Comparison of ENCODE assay signal across 24 cellular contexts in genomic region chr5:87418506-87418905, GRCh38. TPM values are rescaled to one million over a fixed set of nuclear protein-coding genes. Genes with fewer than 3 reads are reported as not detected.
DNase-seq lines count a peak whose midpoint lies in the region; ATAC-seq, FAIRE-seq and TF ChIP-seq lines count a peak whose summit lies in the region.
"Had no signal": no experiment of that assay in that cellular context is flagged by ENCODE, and none has a peak within 500 bp of the region (broad histone marks: within the 10 kb centered on the region; RNA-seq: fewer than 3 reads in every experiment).

No MANE protein-coding gene starts in this region.

- H3K9me3 ChIP-seq in PC-3 (ENCODE audit: low read length), result no peaks in the 10 kb centered on the region
- no peaks in the 10 kb centered on the region for H3K9me3 ChIP-seq in colonic mucosa
- H3K9me3 ChIP-seq: BE2C, BLaER1 had no signal

- H3K4me2 ChIP-seq in PC-3 (ENCODE audit: low read length), result peak overlapping the region; percentile 28
- H3K4me2 ChIP-seq: BLaER1 had no signal

- no peaks in the 10 kb centered on the region for H3K79me2 ChIP-seq in PC-3 (ENCODE audit: low read length)

- TF ChIP-seq CTCF in PC-3 (conservative IDR thresholded peaks at IDR 0.05; ENCODE audit: low read depth, low read length) (no peak), bronchial epithelial cell (IDR thresholded peaks at IDR 0.05; ENCODE audit: insufficient read depth, low read length, severe bottlenecking) (no peak), colonic mucosa (IDR thresholded peaks at IDR 0.05) (no peak)

- BruUV-seq in PC-3 (replicated peaks; lab: Mats Ljungman, UMichigan), result no TSS peak

- H2AFZ ChIP-seq in PC-3 (ENCODE audit: low read length), result peak overlapping the region; percentile 49

- no peaks in the 10 kb centered on the region for H3K9me2 ChIP-seq in PC-3 (replicated peaks; ENCODE audit: low read length)

- H3K36me3 ChIP-seq in PC-3 (ENCODE audit: low read depth, low read length) (no peaks in the 10 kb centered on the region), bronchial epithelial cell (ENCODE audit: control insufficient read depth, insufficient read depth, low read length) (no peaks in the 10 kb centered on the region), colonic mucosa (no peaks in the 10 kb centered on the region)
- H3K36me3 ChIP-seq: BE2C, BLaER1 had no signal

- FAIRE-seq in bronchial epithelial cell (lab: Jason Lieb, UNC), result no peak
- peak; percentile 17 for FAIRE-seq in frontal cortex (lab: Jason Lieb, UNC)
- FAIRE-seq: A204.1, GM12878, GM12892, GM18507 had no signal

- CTCF ChIA-PET in PC-3 (lab: Charles Lee), result no interaction called here

- ATAC-seq in PC-3, result peak; percentile 82
- ATAC-seq: GM12878 had no signal

- H3K4me3 ChIP-seq in PC-3 (ENCODE audit: low read length) (no peak overlapping the region), bronchial epithelial cell (ENCODE audit: low read depth, low read length) (no peak overlapping the region), colonic mucosa (no peak overlapping the region)
- H3K4me3 ChIP-seq: BLaER1, GM12878 had no signal

- POLR2A ChIA-PET in PC-3 (lab: Charles Lee; ENCODE audit: unreplicated experiment), result no interaction called here

- H4K20me1 ChIP-seq in PC-3 (ENCODE audit: low read length), result no peaks in the 10 kb centered on the region
- H4K20me1 ChIP-seq: BLaER1 had no signal

- H3K4me1 ChIP-seq in PC-3 (ENCODE audit: insufficient read depth, low read length), result peaks cover 13% of the 10 kb centered on the region
- no peaks in the 10 kb centered on the region for H3K4me1 ChIP-seq in colonic mucosa
- H3K4me1 ChIP-seq: BE2C, BLaER1 had no signal

- no peaks in the 10 kb centered on the region for H3K27me3 ChIP-seq in PC-3 (ENCODE audit: low read length)
- no peaks in the 10 kb centered on the region for H3K27me3 ChIP-seq in bronchial epithelial cell (ENCODE audit: control insufficient read depth, insufficient read depth, low read length)
- H3K27me3 ChIP-seq in colonic mucosa, result no peaks in the 10 kb centered on the region
- H3K27me3 ChIP-seq: BE2C, BLaER1 had no signal

- H3K27ac ChIP-seq in PC-3 (ENCODE audit: low read length) (peak overlapping the region; percentile 63), colonic mucosa (no peak overlapping the region)
- H3K27ac ChIP-seq: BLaER1 had no signal

- DNase-seq in PC-3 (peak; percentile 80), bronchial epithelial cell (ENCODE audit: low read depth) (peak; percentile 85), frontal cortex (ENCODE audit: low spot score in 2 of 2) (no peak), colonic mucosa (no peak)
- DNase-seq in activated CD4-positive, CD25-positive, alpha-beta regulatory T cell treated with anti-CD3 and anti-CD28 coated beads, Interleukin-2, amount 50 U/mL, for 72 hours, result no peak
- DNase-seq: 8988T; ACHN; BE2C; C1 segment of cervical spinal cord; CD4-positive, alpha-beta memory T cell; CD4-positive, CD25-positive, alpha-beta regulatory T cell; CD8-positive, alpha-beta memory T cell; COR-L47; DMS 273 treated with DMSO at 0.1 percent for 48 hours; DMS153; DMS79; DND-41; EL; GDM1 had no signal

- intact Hi-C loops in PC-3 (cut with micrococcal nuclease), result loop anchor here (10.0 kb wide), 1 partner anchor 346 kb away; no protein-coding TSS in a partner anchor
- intact Hi-C loops in colonic mucosa (cut with DNase I), result no loop called here

- H3K9ac ChIP-seq in PC-3 (ENCODE audit: low read length) (peak overlapping the region; percentile 7; the same call in 1 of the 2 replicates), colonic mucosa (ENCODE audit: low read depth in 2 of 2, low read length in 2 of 2) (no peak overlapping the region)
- H3K9ac ChIP-seq: BLaER1 had no signal

- H3F3A ChIP-seq in PC-3 (ENCODE audit: low read length, unreplicated experiment), result no peaks in the 10 kb centered on the region

RNA-seq across cellular contexts. Expression of gene CCNH, which starts 5.8 kb away (rescaled TPM):
- total RNA-seq in PC-3 (2014; rRNA removed), result 77.6 and 121 TPM in 2 replicates
- total RNA-seq in bronchial epithelial cell, result 73.2 and 103 TPM in 2 replicates
- 118 TPM for total RNA-seq in frontal cortex
- total RNA-seq in colonic mucosa, result 10 to 100 TPM; 36.3 to 41.1 TPM

Comparison
In these comparisons a context has a peak if more than half of its experiments do, and no peak if none do; other contexts are left out.
1. DNase-seq: peak in PC-3 (single experiment) and bronchial epithelial cell (single experiment); none in frontal cortex (0 of 2), activated CD4-positive, CD25-positive, alpha-beta regulatory T cell treated with anti-CD3 and anti-CD28 coated beads, Interleukin-2, amount 50 U/mL, for 72 hours (single experiment) and colonic mucosa (single experiment).